1 cellular context compared by ENCODE assay signal in genomic region chr3:66586853-66587252, GRCh38.
TF ChIP-seq lines count a peak whose summit lies in the region.

No MANE protein-coding gene starts in this region.

TF ChIP-seq in H1, 55 proteins besides CTCF, POLR2A, EP300 and RAD21 (continued from another document):
- TF ChIP-seq ATF2 (IDR thresholded peaks at IDR 0.05; ENCODE audit: low read length) (no peak), YY1 (IDR thresholded peaks at IDR 0.05; ENCODE audit: low read depth, low read length) (no peak), GABPA (IDR thresholded peaks at IDR 0.05; ENCODE audit: borderline replicate concordance, insufficient read depth, low read length) (no peak), RNF2 (IDR thresholded peaks at IDR 0.05; ENCODE audit: borderline replicate concordance, low read depth, low read length, missing control alignments, poor library complexity, severe bottlenecking) (no peak), BACH1 (IDR thresholded peaks at IDR 0.05; ENCODE audit: low read length) (no peak), KDM1A (IDR thresholded peaks at IDR 0.05; ENCODE audit: borderline replicate concordance, low read length) (no peak), KDM5A (IDR thresholded peaks at IDR 0.05; ENCODE audit: low read length) (no peak)
